ENCODE assay signal across 8 cellular contexts in genomic region chr19:58183822-58184215, GRCh38. TPM values are rescaled to one million over a fixed set of nuclear protein-coding genes. Genes with fewer than 3 reads are reported as not detected.
DNase-seq lines count a peak whose midpoint lies in the region; ATAC-seq and TF ChIP-seq lines count a peak whose summit lies in the region.

No MANE protein-coding gene starts in this region.

- H3K27ac ChIP-seq in C4-2B (peak overlapping the region; percentile 74), KMS-11 (peak overlapping the region; percentile 96)
- peak overlapping the region; percentile 97 for H3K27ac ChIP-seq in naive thymus-derived CD4-positive, alpha-beta T cell (ENCODE audit: low read depth, low read length)

- no peaks in the 10 kb centered on the region for H3K4me1 ChIP-seq in KMS-11 (ENCODE audit: low read depth, poor library complexity, severe bottlenecking)
- peaks cover 0 to 12% of the 10 kb centered on the region in 2 donors for H3K4me1 ChIP-seq in naive thymus-derived CD4-positive, alpha-beta T cell (ENCODE audit: control insufficient read depth in 2 of 2, insufficient read depth in 2 of 2, low read length in 2 of 2)

- CTCF ChIA-PET in naive thymus-derived CD4-positive, alpha-beta T cell (lab: Charles Lee): interaction anchor here (0.6 to 1.2 kb wide), 3 partner anchors 12 to 401 kb away, joined by 3 to 6 read pairs (median 3); partner anchors contain the start of gene ZNF544

- POLR2A ChIA-PET in naive thymus-derived CD4-positive, alpha-beta T cell (lab: Charles Lee): interaction anchor here (0.6 to 3.4 kb wide), 47 partner anchors 10 to 1780 kb away, joined by 3 to 27 read pairs (median 4); partner anchors contain the start of genes CHMP2A, TRAPPC2B, ZBTB45 and ZNF132

- intact Hi-C loops in naive thymus-derived CD4-positive, alpha-beta T cell (cut with micrococcal nuclease): loop anchor here (1.0 to 2.0 kb wide), 23 partner anchors 29 to 944 kb away; partner anchors contain the start of genes ERVK3-1 (in 2 of the 2), ZNF132 (in 2 of the 2), ZNF544 (in 2 of the 2) and ZNF606 (in 2 of the 2)

- H3K9me3 Mint-ChIP-seq in central memory CD8-positive, alpha-beta T cell: peaks cover 15% of the 10 kb centered on the region
- peaks cover 6 to 94% (median 66%) of the 10 kb centered on the region in 11 donors for H3K9me3 Mint-ChIP-seq in naive thymus-derived CD4-positive, alpha-beta T cell

- H3K4me2 ChIP-seq in KMS-11: peak overlapping the region; percentile 20

- peaks cover 22 to 77% (median 42%) of the 10 kb centered on the region in 3 experiments for H3K9me3 ChIP-seq in naive thymus-derived CD4-positive, alpha-beta T cell (ENCODE audit: control insufficient read depth in 2 of 3, low read length in 3 of 3)

- peak overlapping the region; percentile 100 for H3K27ac Mint-ChIP-seq in central memory CD8-positive, alpha-beta T cell (ENCODE audit: low read depth)
- H3K27ac Mint-ChIP-seq in naive thymus-derived CD4-positive, alpha-beta T cell: peak overlapping the region; percentile 98 to 100 (median 99)

- H3K27me3 Mint-ChIP-seq in central memory CD8-positive, alpha-beta T cell: no peaks in the 10 kb centered on the region
- H3K27me3 Mint-ChIP-seq in naive thymus-derived CD4-positive, alpha-beta T cell: no peaks in the 10 kb centered on the region

- no peak overlapping the region for H3K4me3 ChIP-seq in KMS-11 (IDR thresholded peaks at IDR 0.05; ENCODE audit: insufficient read depth, low read depth, low read length)
- H3K4me3 ChIP-seq in naive thymus-derived CD4-positive, alpha-beta T cell (ENCODE audit: low read length): peak overlapping the region; percentile 87

- 0 out of 2 replicates have a peak, but pooled peaks cover 4% of the 10 kb centered on the region for H3K79me2 ChIP-seq in KMS-11 (ENCODE audit: insufficient read depth, low read depth)

- DNase-seq in central memory CD8-positive, alpha-beta T cell (ENCODE audit: low spot score in 2 of 2): no peak
- no peak for DNase-seq in naive thymus-derived CD4-positive, alpha-beta T cell
- DNase-seq in germinal center (ENCODE audit: low spot score) (no peak), NCI-H345 (lab: John Stamatoyannopoulos, UW) (no peak), DMS153 (lab: John Stamatoyannopoulos, UW) (no peak)

- peaks cover 34% of the 10 kb centered on the region for H3K36me3 Mint-ChIP-seq in central memory CD8-positive, alpha-beta T cell (ENCODE audit: insufficient read depth)
- H3K36me3 Mint-ChIP-seq in naive thymus-derived CD4-positive, alpha-beta T cell: peaks cover 27 to 65% (median 59%) of the 10 kb centered on the region in 5 donors

- H4K20me1 ChIP-seq in KMS-11 (ENCODE audit: insufficient read depth): no peaks in the 10 kb centered on the region

- peaks cover 28% of the 10 kb centered on the region for H3K4me1 Mint-ChIP-seq in central memory CD8-positive, alpha-beta T cell
- peaks cover 10 to 25% (median 17%) of the 10 kb centered on the region in 7 donors for H3K4me1 Mint-ChIP-seq in naive thymus-derived CD4-positive, alpha-beta T cell

- H3K4me3 Mint-ChIP-seq in central memory CD8-positive, alpha-beta T cell: peak overlapping the region; percentile 98
- peak overlapping the region; percentile 91 to 99 (median 94) for H3K4me3 Mint-ChIP-seq in naive thymus-derived CD4-positive, alpha-beta T cell

- peak overlapping the region; percentile 94 for H2AFZ ChIP-seq in KMS-11 (ENCODE audit: low read depth)

- no peak for TF ChIP-seq CTCF in C4-2B (conservative IDR thresholded peaks at IDR 0.05)
- TF ChIP-seq CTCF in KMS-11 (conservative IDR thresholded peaks at IDR 0.05; ENCODE audit: low read depth, low read length): no peak

- no peak for ATAC-seq in central memory CD8-positive, alpha-beta T cell (replicated peaks; ENCODE audit: extremely low read depth, poor library complexity, severe bottlenecking)
- no peak for ATAC-seq in naive thymus-derived CD4-positive, alpha-beta T cell
- no peak for ATAC-seq in HG03442 (IDR thresholded peaks at IDR 0.05; ENCODE audit: unreplicated experiment)

- no peaks in the 10 kb centered on the region for H3K27me3 ChIP-seq in KMS-11 (ENCODE audit: insufficient read depth, low read depth)
- H3K27me3 ChIP-seq in naive thymus-derived CD4-positive, alpha-beta T cell (ENCODE audit: control insufficient read depth in 2 of 2, insufficient read depth in 2 of 2, low read length in 2 of 2): no peaks in the 10 kb centered on the region

- peaks cover 14% of the 10 kb centered on the region; the same call in 1 of the 2 replicates for H3K36me3 ChIP-seq in KMS-11 (ENCODE audit: insufficient read depth)
- H3K36me3 ChIP-seq in naive thymus-derived CD4-positive, alpha-beta T cell (ENCODE audit: control insufficient read depth in 2 of 3, insufficient read depth in 3 of 3, low read length in 3 of 3): peaks cover 4 to 45% (median 14%) of the 10 kb centered on the region in 3 experiments

- H3K9ac ChIP-seq in KMS-11: peak overlapping the region; percentile 91

RNA-seq across cellular contexts. Expression of gene ZNF274, which starts 1.0 kb away (rescaled TPM):
- total RNA-seq in naive thymus-derived CD4-positive, alpha-beta T cell: 10 to 100 TPM; 20.1 to 91.1 (median 52.7) TPM
- 10 to 100 TPM; 41.7 to 53.9 TPM for polyA plus RNA-seq in naive thymus-derived CD4-positive, alpha-beta T cell

RNA-seq across cellular contexts. Expression of gene ZNF329, which starts 33.2 kb away (rescaled TPM):
- 10 to 100 TPM in 3 of 5 experiments, 1 to 10 TPM in 2; 2.8 to 17.1 (median 15.1) TPM for total RNA-seq in naive thymus-derived CD4-positive, alpha-beta T cell
- polyA plus RNA-seq in naive thymus-derived CD4-positive, alpha-beta T cell: 10 to 100 TPM in 1 of 2 donors, 1 to 10 TPM in 1; 8.2 to 12.6 TPM

RNA-seq across cellular contexts. Expression of gene ZNF544, which starts 44.9 kb away (rescaled TPM):
- total RNA-seq in naive thymus-derived CD4-positive, alpha-beta T cell: 10 to 100 TPM; 19.7 to 60.7 (median 42.1) TPM
- polyA plus RNA-seq in naive thymus-derived CD4-positive, alpha-beta T cell: 10 to 100 TPM; 21.6 to 30.8 TPM
